9 cellular contexts compared by ENCODE assay signal in genomic region chr11:43919852-43920597, GRCh38. TPM values are rescaled to one million over a fixed set of nuclear protein-coding genes. Genes with fewer than 3 reads are reported as not detected.
DNase-seq lines count a peak whose midpoint lies in the region; ATAC-seq and TF ChIP-seq lines count a peak whose summit lies in the region.
"Had no signal": no experiment of that assay in that cellular context is flagged by ENCODE, and none has a peak within 500 bp of the region (broad histone marks: within the 10 kb centered on the region; RNA-seq: fewer than 3 reads in every experiment).

No MANE protein-coding gene starts in this region.

- H4K5ac ChIP-seq in IMR-90 (ENCODE audit: low read depth, low read length): peak overlapping the region; percentile 13

- POLR2A ChIA-PET in IMR-90 (lab: Charles Lee; ENCODE audit: unreplicated experiment): no interaction called here

- TF ChIP-seq RAD21 in IMR-90 (IDR thresholded peaks at IDR 0.05; ENCODE audit: low read length): no peak

- no TSS peak for BruUV-seq in IMR-90 (replicated peaks; lab: Mats Ljungman, UMichigan)

- peaks cover 23% of the 10 kb centered on the region for H3K9me1 ChIP-seq in IMR-90 (ENCODE audit: insufficient read depth, low read length)

- H2BK5ac ChIP-seq in IMR-90 (ENCODE audit: low read depth, low read length, poor library complexity, severe bottlenecking): peak overlapping the region; percentile 55

- 0 out of 2 replicates have a peak overlapping the region, but pooled peaks have one; percentile 8 for H3K14ac ChIP-seq in IMR-90 (replicated peaks; ENCODE audit: low read depth, low read length)

- TF ChIP-seq CTCF in IMR-90 (conservative IDR thresholded peaks at IDR 0.05; ENCODE audit: low read depth, low read length): no peak
- TF ChIP-seq CTCF in suprapubic skin (IDR thresholded peaks at IDR 0.05): no peak

- no peak overlapping the region for H3K23ac ChIP-seq in IMR-90 (ENCODE audit: low read depth, low read length)

- no peak overlapping the region for H3K9ac ChIP-seq in IMR-90 (ENCODE audit: low read depth, low read length)

- intact Hi-C loops in IMR-90 (cut with micrococcal nuclease): no loop called here

- no peak overlapping the region for H2AK9ac ChIP-seq in IMR-90 (replicated peaks; ENCODE audit: low read depth, low read length, poor library complexity)

- H2BK15ac ChIP-seq in IMR-90 (ENCODE audit: low read depth, low read length): peak overlapping the region; percentile 64; the same call in 2 of the 3 replicates

- dilution Hi-C loops in IMR-90 (cut with HindIII; ENCODE audit: low sequenced_read_pairs, unreplicated experiment): loop anchor here (25.0 kb wide), 1 partner anchor 117 kb away; the partner anchor contains the start of gene ACCSL

- no peak for TF ChIP-seq EP300 in suprapubic skin (IDR thresholded peaks at IDR 0.05)

- H3K79me1 ChIP-seq in IMR-90 (ENCODE audit: low read depth in 1 of 2, low read length in 2 of 2): peaks cover 0 to 7% of the 10 kb centered on the region in 2 experiments; a peak in 1 of 4 replicates

- H3K27ac ChIP-seq in IMR-90 (ENCODE audit: insufficient read depth, low read length) (peak overlapping the region; percentile 66), caudate nucleus (ENCODE audit: low read depth, low read length) (peak overlapping the region; percentile 60), layer of hippocampus (ENCODE audit: low read depth, low read length) (peak overlapping the region; percentile 59), suprapubic skin (peak overlapping the region; percentile 55)

- no peak overlapping the region for H2BK20ac ChIP-seq in IMR-90 (ENCODE audit: low read depth, low read length)

- ATAC-seq in IMR-90 (ENCODE audit: low read depth) (no peak), HG03039 (IDR thresholded peaks at IDR 0.05; ENCODE audit: unreplicated experiment) (no peak)

- H3K9me3 ChIP-seq in IMR-90 (ENCODE audit: control insufficient read depth, insufficient read depth, low read length) (no peaks in the 10 kb centered on the region), suprapubic skin (no peaks in the 10 kb centered on the region)

- H4K91ac ChIP-seq in IMR-90 (ENCODE audit: insufficient read depth, low read depth, low read length): peak overlapping the region; percentile 26; the same call in 1 of the 2 replicates

- no CpG with 5 or more reads among the region's 14 CpGs for WGBS in IMR-90 (ENCODE audit: extremely low coverage in 2 of 2, insufficient read length in 1 of 2), 2 experiments
- WGBS in suprapubic skin: 82% methylated on average over 14 of the region's 14 CpGs

- H3K4me3 ChIP-seq in IMR-90 (ENCODE audit: insufficient read depth, low read depth, low read length): no peak overlapping the region
- no peak overlapping the region for H3K4me3 ChIP-seq in suprapubic skin

- peak overlapping the region; percentile 76 for H2AK5ac ChIP-seq in IMR-90 (ENCODE audit: low read depth, low read length)

- H3K18ac ChIP-seq in IMR-90 (ENCODE audit: low read depth, low read length): peak overlapping the region; percentile 32

- DNase-seq in IMR-90: peak; percentile 87
- no peak for DNase-seq in caudate nucleus (lab: John Stamatoyannopoulos, UW)
- no peak for DNase-seq in suprapubic skin (ENCODE audit: low spot score in 2 of 2)
- DNase-seq in D341Med (ENCODE audit: low spot score): no peak
- no peak for DNase-seq in NCI-H226
- DNase-seq in retina: no peak
- DNase-seq: activated effector memory CD4-positive, alpha-beta T cell treated with Interleukin-2 at 50 U/mL for 16 hours had no signal

- CTCF ChIA-PET in IMR-90 (lab: Yijun Ruan, JAX): interaction anchor here (0.6 kb wide), 1 partner anchor 30 kb away, joined by 3 read pairs; no protein-coding TSS in a partner anchor

- H4K20me1 ChIP-seq in IMR-90 (ENCODE audit: insufficient read depth, low read length): peaks cover 24% of the 10 kb centered on the region

- H4K8ac ChIP-seq in IMR-90 (ENCODE audit: low read depth in 2 of 2, low read length in 2 of 2): peak overlapping the region in 1 of 2 experiments; percentile 34; a peak in 2 of 4 replicates

- peaks cover 3% of the 10 kb centered on the region for H3K36me3 ChIP-seq in IMR-90 (ENCODE audit: control insufficient read depth, insufficient read depth, low read length)
- peaks cover 51% of the 10 kb centered on the region for H3K36me3 ChIP-seq in suprapubic skin

- H3K56ac ChIP-seq in IMR-90 (ENCODE audit: extremely low read depth, insufficient read depth, low read length): no peak overlapping the region

- peaks cover 40% of the 10 kb centered on the region for H3K4me1 ChIP-seq in IMR-90 (ENCODE audit: control insufficient read depth, insufficient read depth, low read length)
- H3K4me1 ChIP-seq in suprapubic skin: peaks cover 38% of the 10 kb centered on the region

- H3K4ac ChIP-seq in IMR-90 (ENCODE audit: low read depth, low read length): peak overlapping the region; percentile 29; the same call in 1 of the 2 replicates

- H2BK120ac ChIP-seq in IMR-90 (ENCODE audit: low read depth, low read length): peak overlapping the region; percentile 14; the same call in 1 of the 2 replicates

- no peaks in the 10 kb centered on the region for H3K27me3 ChIP-seq in IMR-90 (ENCODE audit: control insufficient read depth, insufficient read depth, low read length)
- H3K27me3 ChIP-seq in layer of hippocampus (ENCODE audit: control insufficient read depth, insufficient read depth, low read length): no peaks in the 10 kb centered on the region
- no peaks in the 10 kb centered on the region for H3K27me3 ChIP-seq in suprapubic skin

- in situ Hi-C loops in IMR-90 (cut with MboI; ENCODE audit: low sequenced_read_pairs): no loop called here

- no peak overlapping the region for H2AFZ ChIP-seq in IMR-90 (replicated peaks; ENCODE audit: low read length, poor library complexity)

- TF ChIP-seq POLR2A in IMR-90 (IDR thresholded peaks at IDR 0.05; ENCODE audit: low read depth, low read length) (no peak), suprapubic skin (IDR thresholded peaks at IDR 0.05) (no peak)

- H3K4me2 ChIP-seq in IMR-90 (ENCODE audit: low read depth, low read length): no peak overlapping the region; the same call in none of the 2 replicates

TF ChIP-seq in IMR-90, 13 proteins besides CTCF, POLR2A, EP300 and RAD21:
- TF ChIP-seq MXI1 (IDR thresholded peaks at IDR 0.05; ENCODE audit: borderline replicate concordance, low read depth, low read length) (no peak), USF2 (IDR thresholded peaks at IDR 0.05; ENCODE audit: low read depth, low read length) (peak; percentile 3; the same call in 1 of the 2 replicates), BHLHE40 (IDR thresholded peaks at IDR 0.05; ENCODE audit: low read depth, low read length) (peak; percentile 31; the same call in 1 of the 2 replicates)
TF ChIP-seq in IMR-90: peak in this region for 2.

RNA-seq across cellular contexts. Expression of gene C11orf96, which starts 22.4 kb away (rescaled TPM):
- total RNA-seq in IMR-90 (2012; rRNA removed) (0.18 and 0.56 TPM in 2 replicates), suprapubic skin (10 to 100 TPM; 12.2 to 38.5 (median 28.1) TPM)
- 0.97 and 2.7 TPM in 2 replicates for polyA plus RNA-seq in IMR-90 (2012; rRNA removed)
- polyA plus RNA-seq in IMR-90 (2012; cell fraction: cytosol; rRNA removed): 7.3 and 58.4 TPM in 2 replicates
- polyA plus RNA-seq in IMR-90 (2012; cell fraction: nucleus; rRNA removed; ENCODE audit: low replicate concordance): 43.6 and 63.1 TPM in 2 replicates

RNA-seq across cellular contexts. Expression of gene ALKBH3, which starts 39.4 kb away (rescaled TPM):
- total RNA-seq in IMR-90 (2012; rRNA removed): 62.9 and 68.6 TPM in 2 replicates
- polyA plus RNA-seq in IMR-90 (2012; rRNA removed): 27.7 and 28.3 TPM in 2 replicates
- 10.3 and 19.9 TPM in 2 replicates for polyA plus RNA-seq in IMR-90 (2012; cell fraction: cytosol; rRNA removed)
- 6.1 and 26.4 TPM in 2 replicates for polyA plus RNA-seq in IMR-90 (2012; cell fraction: nucleus; rRNA removed; ENCODE audit: low replicate concordance)
- 10 to 100 TPM; 24.1 to 47.2 (median 28.0) TPM for total RNA-seq in suprapubic skin
